1 cellular context compared by ENCODE assay signal in the genomic region with DNA sequence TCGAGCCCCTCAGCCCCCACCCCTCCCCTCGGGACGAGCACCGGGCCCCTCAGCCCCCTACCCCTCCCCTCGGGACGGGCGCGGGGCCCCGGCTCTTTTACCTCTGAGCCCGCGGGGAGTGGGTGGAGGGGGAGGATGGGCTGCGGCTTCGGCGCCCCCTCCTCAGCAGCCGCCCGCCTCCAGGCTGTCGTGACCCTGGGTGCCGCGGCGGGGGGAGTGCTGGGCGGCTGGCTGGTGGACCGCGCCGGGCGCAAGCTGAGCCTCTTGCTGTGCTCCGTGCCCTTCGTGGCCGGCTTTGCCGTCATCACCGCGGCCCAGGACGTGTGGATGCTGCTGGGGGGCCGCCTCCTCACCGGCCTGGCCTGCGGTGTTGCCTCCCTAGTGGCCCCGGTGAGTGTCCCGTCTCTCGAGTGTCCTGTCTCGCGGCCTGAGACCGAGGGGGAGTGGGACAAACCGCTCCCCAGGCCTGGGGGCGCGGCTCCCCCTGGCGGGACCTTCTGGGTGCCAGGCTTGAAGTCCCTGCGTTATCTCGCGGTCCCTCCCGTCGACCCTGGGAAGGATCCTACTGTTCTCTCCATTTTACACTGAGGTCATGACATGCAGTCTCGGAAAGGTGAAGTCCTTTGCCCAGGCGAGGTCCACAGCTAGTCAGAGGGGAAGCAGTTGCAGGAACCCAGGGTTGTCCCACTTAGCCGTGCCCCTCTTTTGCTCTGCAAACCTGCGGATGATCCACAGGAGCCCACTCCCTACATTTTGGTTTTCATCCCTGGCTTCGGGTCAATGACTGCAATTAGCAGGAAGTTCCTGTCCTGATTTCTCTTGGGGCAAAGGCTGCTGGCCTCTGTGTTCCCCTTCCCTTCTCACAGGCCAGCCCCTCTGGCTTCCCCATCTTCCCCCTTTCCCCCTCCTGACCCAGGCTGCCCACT.
TF ChIP-seq lines count a peak whose summit lies in the region.

No MANE protein-coding gene starts in this region.

TF ChIP-seq in HCT116, 20 proteins besides CTCF, POLR2A, EP300 and RAD21:
- TF ChIP-seq, protein P1, sequence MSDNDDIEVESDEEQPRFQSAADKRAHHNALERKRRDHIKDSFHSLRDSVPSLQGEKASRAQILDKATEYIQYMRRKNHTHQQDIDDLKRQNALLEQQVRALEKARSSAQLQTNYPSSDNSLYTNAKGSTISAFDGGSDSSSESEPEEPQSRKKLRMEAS (IDR thresholded peaks at IDR 0.05), result peak; percentile 23; the same call in 1 of the 2 replicates
- TF ChIP-seq CEBPB (IDR thresholded peaks at IDR 0.05; ENCODE audit: low read depth) (no peak), ZFX (IDR thresholded peaks at IDR 0.05) (0 out of 2 replicates have a peak, but pooled peaks have one; percentile 3), POLR2AphosphoS5 (IDR thresholded peaks at IDR 0.05; ENCODE audit: low read depth, low read length) (no peak)
